In the genomic region with DNA sequence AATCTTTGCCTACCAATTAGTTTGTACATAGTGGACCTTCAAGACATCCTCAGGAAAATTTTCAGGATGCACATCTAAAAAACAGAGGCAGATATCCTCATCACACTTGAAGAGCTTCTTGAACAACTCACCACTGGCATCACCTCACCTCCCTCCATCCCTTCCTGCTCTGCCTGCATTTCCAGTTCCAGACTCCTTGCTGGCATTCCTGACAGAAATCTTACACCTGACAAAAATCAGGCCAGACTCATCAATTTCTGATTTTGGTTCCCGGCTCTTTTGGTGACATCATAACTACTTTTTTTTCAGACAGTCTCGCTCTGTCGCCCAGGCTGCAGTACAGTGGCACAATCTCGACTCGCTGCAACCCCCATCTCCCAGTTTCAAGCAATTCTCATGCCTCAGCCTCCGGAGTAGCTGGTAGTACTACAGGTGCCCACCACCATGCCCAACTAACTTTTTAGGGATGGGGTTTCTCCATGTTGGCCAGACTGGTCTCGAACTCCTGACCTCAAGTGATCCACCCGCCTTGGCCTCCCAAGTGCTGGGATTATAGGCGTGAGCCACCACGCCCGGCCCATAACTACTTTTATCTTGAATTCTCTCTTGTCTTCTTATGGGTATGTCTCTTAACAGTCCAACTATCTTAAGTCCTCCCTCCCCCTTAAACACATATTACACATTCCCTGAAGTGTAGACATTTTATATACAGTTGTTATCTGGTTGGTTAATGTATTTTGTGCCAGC, we compare ENCODE assay signal across 19 cellular contexts.
"Had no signal": no experiment of that assay in that cellular context is flagged by ENCODE, and none has a peak within 500 bp of the region (broad histone marks: within the 10 kb centered on the region; RNA-seq: fewer than 3 reads in every experiment).

No MANE protein-coding gene starts in this region.

- H3K36me3 Mint-ChIP-seq: activated CD4-positive, alpha-beta memory T cell treated with anti-CD3 and anti-CD28 coated beads for 36 hours; activated naive CD4-positive, alpha-beta T cell treated with anti-CD3 and anti-CD28 coated beads, Interleukin-2, amount 50 U/mL, for 24 hours; natural killer cell had no signal

- H3K4me1 ChIP-seq: body of pancreas had no signal

- H3K9me3 ChIP-seq: body of pancreas, neutrophil, right atrium auricular region, suprapubic skin had no signal

- H3K4me1 Mint-ChIP-seq: activated CD4-positive, alpha-beta T cell treated with anti-CD3 and anti-CD28 coated beads for 36 hours; activated naive CD4-positive, alpha-beta T cell treated with anti-CD3 and anti-CD28 coated beads, Interleukin-2, amount 50 U/mL, for 24 hours; natural killer cell; T-helper 17 cell had no signal

- H3K9me3 Mint-ChIP-seq: activated CD4-positive, alpha-beta memory T cell treated with anti-CD3 and anti-CD28 coated beads for 36 hours; activated naive CD4-positive, alpha-beta T cell treated with anti-CD3 and anti-CD28 coated beads, Interleukin-2, amount 50 U/mL, for 24 hours; activated T-cell treated with anti-CD3 and anti-CD28 coated beads, Interleukin-2, amount 50 U/mL, for 4 hours; natural killer cell had no signal

- H3K27ac ChIP-seq: body of pancreas, neutrophil, right atrium auricular region, suprapubic skin had no signal

- DNase-seq: activated CD4-positive, alpha-beta memory T cell treated with anti-CD3 and anti-CD28 coated beads for 36 hours; activated CD4-positive, alpha-beta T cell treated with anti-CD3 and anti-CD28 coated beads for 36 hours; activated effector memory CD4-positive, alpha-beta T cell treated with Interleukin-2 at 50 U/mL for 16 hours; activated T-cell treated with anti-CD3 and anti-CD28 coated beads, Interleukin-2, amount 50 U/mL, for 4 hours; body of pancreas; central memory CD4-positive, alpha-beta T cell; cortex of kidney; effector CD8-positive, alpha-beta T cell; natural killer cell; small intestine; stimulated activated CD4-positive, alpha-beta T cell treated with anti-CD3 and anti-CD28 coated beads, Interleukin-4, amount 100 ng/mL, for 4 hours; stimulated activated CD8-positive, alpha-beta memory T cell treated with anti-CD3 and anti-CD28 coated beads, Interleukin-4, amount 100 ng/mL, for 48 hours; stimulated activated naive CD4-positive, alpha-beta T cell treated with Interleukin-2 at 50 U/mL for 16 hours; T-helper 17 cell had no signal

- H3K4me3 Mint-ChIP-seq: activated CD4-positive, alpha-beta memory T cell treated with anti-CD3 and anti-CD28 coated beads for 36 hours; activated CD4-positive, alpha-beta T cell treated with anti-CD3 and anti-CD28 coated beads for 36 hours; activated naive CD4-positive, alpha-beta T cell treated with anti-CD3 and anti-CD28 coated beads, Interleukin-2, amount 50 U/mL, for 24 hours; activated T-cell treated with anti-CD3 and anti-CD28 coated beads, Interleukin-2, amount 50 U/mL, for 4 hours; natural killer cell; T-helper 17 cell had no signal

- H3K27me3 ChIP-seq: body of pancreas, right atrium auricular region, suprapubic skin had no signal

- H3K36me3 ChIP-seq: neutrophil, right atrium auricular region, suprapubic skin had no signal

- H3K27ac Mint-ChIP-seq: activated CD4-positive, alpha-beta memory T cell treated with anti-CD3 and anti-CD28 coated beads for 36 hours; activated CD4-positive, alpha-beta T cell treated with anti-CD3 and anti-CD28 coated beads for 36 hours; activated naive CD4-positive, alpha-beta T cell treated with anti-CD3 and anti-CD28 coated beads, Interleukin-2, amount 50 U/mL, for 24 hours; natural killer cell; progenitor cell of endocrine pancreas; T-helper 17 cell had no signal

- H3K4me3 ChIP-seq: body of pancreas, right atrium auricular region, suprapubic skin had no signal

- ATAC-seq: activated CD4-positive, alpha-beta T cell treated with anti-CD3 and anti-CD28 coated beads for 36 hours; activated T-cell treated with anti-CD3 and anti-CD28 coated beads, Interleukin-2, amount 50 U/mL, for 4 hours; body of pancreas; natural killer cell; T-helper 17 cell had no signal
